ENCODE assay signal across 3 cellular contexts in genomic region chr3:165185707-165186327, GRCh38.
TF ChIP-seq lines count a peak whose summit lies in the region.

No MANE protein-coding gene starts in this region.

TF ChIP-seq in GM23338, 12 proteins besides CTCF, POLR2A, EP300 and RAD21:
- TF ChIP-seq CREB1 (CRISPR knock-in tag; IDR thresholded peaks at IDR 0.05; ENCODE audit: low read depth): no peak
- no peak for TF ChIP-seq JUNB (IDR thresholded peaks at IDR 0.05; ENCODE audit: unreplicated experiment)
- TF ChIP-seq EZH2phosphoT487 (IDR thresholded peaks at IDR 0.05; ENCODE audit: unreplicated experiment): no peak

TF ChIP-seq in IMR-90, 13 proteins besides CTCF, POLR2A, EP300 and RAD21:
- TF ChIP-seq BHLHE40 (IDR thresholded peaks at IDR 0.05; ENCODE audit: low read depth, low read length): no peak
- TF ChIP-seq SMC3 (IDR thresholded peaks at IDR 0.05; ENCODE audit: low read depth, low read length): peak; percentile 70

TF ChIP-seq in K562, 482 proteins besides CTCF, POLR2A, EP300 and RAD21:
- peak; percentile 43; the same call in 1 of the 2 replicates for TF ChIP-seq SMC3 (conservative IDR thresholded peaks at IDR 0.05; ENCODE audit: insufficient read depth, low read depth, low read length)
- TF ChIP-seq STAG1 (CRISPR knock-in tag; IDR thresholded peaks at IDR 0.05; ENCODE audit: borderline replicate concordance): peak; percentile 48; the same call in 1 of the 2 replicates
- no peak for TF ChIP-seq WHSC1 (IDR thresholded peaks at IDR 0.05; ENCODE audit: low read length)
